Comparison of ENCODE assay signal across 1 cellular context in the genomic region with DNA sequence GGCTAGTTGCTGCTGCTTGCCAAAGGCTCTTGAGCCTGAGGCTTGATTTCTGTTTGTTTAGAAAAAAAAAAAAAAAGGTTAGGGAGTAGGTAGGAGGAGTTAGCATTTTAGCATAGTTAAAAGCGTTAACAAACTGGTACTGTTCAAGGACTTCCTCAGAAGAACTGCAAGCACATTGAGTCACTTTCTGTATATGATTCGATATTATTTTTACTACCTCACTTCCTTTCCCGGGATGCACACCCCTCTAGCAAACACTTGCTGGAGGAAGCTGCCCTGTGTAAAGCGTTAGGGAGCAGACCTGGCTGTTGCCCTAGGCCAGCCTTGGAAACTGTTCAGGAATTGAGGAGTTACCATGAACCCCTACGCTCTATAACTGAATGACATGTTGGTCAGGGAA.
TF ChIP-seq lines count a peak whose summit lies in the region.

No MANE protein-coding gene starts in this region.

TF ChIP-seq in IMR-90, 13 proteins besides CTCF, POLR2A, EP300 and RAD21 (continued from another document):
- TF ChIP-seq SMC3 (IDR thresholded peaks at IDR 0.05; ENCODE audit: low read depth, low read length) (no peak), BHLHE40 (IDR thresholded peaks at IDR 0.05; ENCODE audit: low read depth, low read length) (no peak)
